1 cellular context compared by ENCODE assay signal in the genomic region with DNA sequence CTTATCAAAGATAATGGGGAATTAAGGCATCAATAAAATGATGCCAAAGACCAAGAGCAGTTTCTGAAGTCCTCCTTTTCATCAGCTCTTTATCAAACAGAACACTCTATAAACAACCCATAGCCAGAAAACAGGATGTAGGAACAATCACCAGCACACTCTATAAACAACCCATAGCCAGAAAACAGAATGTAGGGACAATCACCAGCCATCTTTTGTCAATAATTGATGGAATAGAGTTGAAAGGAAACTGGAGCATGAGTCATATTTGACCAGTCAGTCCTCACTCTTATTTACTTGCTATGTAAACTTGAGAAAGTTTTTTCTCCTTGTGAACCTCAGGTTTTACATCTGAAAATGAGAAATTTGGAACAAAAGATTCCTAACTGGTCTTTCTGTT.
TF ChIP-seq lines count a peak whose summit lies in the region.

No MANE protein-coding gene starts in this region.

TF ChIP-seq in HepG2, 621 proteins besides CTCF, POLR2A, EP300 and RAD21 (continues in another document):
- TF ChIP-seq TCF12 (IDR thresholded peaks at IDR 0.05) (no peak), TCF12 (CRISPR knock-in tag; IDR thresholded peaks at IDR 0.05) (no peak), FOXA1 (IDR thresholded peaks at IDR 0.05) (0 out of 2 replicates have a peak, but pooled peaks have one; percentile 38), FOXA1 (CRISPR knock-in tag; IDR thresholded peaks at IDR 0.05) (peak; percentile 45; the same call in 1 of the 2 replicates), HCFC1 (IDR thresholded peaks at IDR 0.05; ENCODE audit: low read depth, low read length) (no peak), ZNF251 (CRISPR knock-in tag; IDR thresholded peaks at IDR 0.05) (no peak), MAFG (CRISPR knock-in tag; IDR thresholded peaks at IDR 0.05) (no peak), FOSL2 (CRISPR knock-in tag; IDR thresholded peaks at IDR 0.05) (peak; percentile 86; the same call in 1 of the 2 replicates), FIP1L1 (IDR thresholded peaks at IDR 0.05; ENCODE audit: borderline replicate concordance, insufficient read depth, low read depth, low read length) (no peak), MBNL3 (CRISPR knock-in tag; conservative IDR thresholded peaks at IDR 0.05) (no peak), KDM4B (CRISPR knock-in tag; IDR thresholded peaks at IDR 0.05) (no peak), TARDBP (CRISPR knock-in tag; IDR thresholded peaks at IDR 0.05) (no peak), ZNF780A (CRISPR knock-in tag; IDR thresholded peaks at IDR 0.05) (no peak), ZFP36 (IDR thresholded peaks at IDR 0.05; ENCODE audit: borderline replicate concordance, low read depth, low read length, partially characterized antibody) (no peak), ZNF263 (CRISPR knock-in tag; IDR thresholded peaks at IDR 0.05) (no peak), CREM (IDR thresholded peaks at IDR 0.05) (peak; percentile 57), CREM (CRISPR knock-in tag; IDR thresholded peaks at IDR 0.05) (no peak), BCL6 (CRISPR knock-in tag; IDR thresholded peaks at IDR 0.05) (no peak), ZNF510 (CRISPR knock-in tag; IDR thresholded peaks at IDR 0.05; ENCODE audit: low read depth) (no peak), FOXO1 (CRISPR knock-in tag; IDR thresholded peaks at IDR 0.05) (peak; percentile 62; the same call in 1 of the 2 replicates), NFIC (IDR thresholded peaks at IDR 0.05; ENCODE audit: low read length) (peak; percentile 76; the same call in 1 of the 2 replicates), DPF2 (CRISPR knock-in tag; IDR thresholded peaks at IDR 0.05; ENCODE audit: borderline replicate concordance, low read depth) (no peak), KDM6A (CRISPR knock-in tag; IDR thresholded peaks at IDR 0.05; ENCODE audit: low read depth) (0 out of 2 replicates have a peak, but pooled peaks have one; percentile 32), RELA (CRISPR knock-in tag; IDR thresholded peaks at IDR 0.05) (no peak)
- TF ChIP-seq, protein P1, sequence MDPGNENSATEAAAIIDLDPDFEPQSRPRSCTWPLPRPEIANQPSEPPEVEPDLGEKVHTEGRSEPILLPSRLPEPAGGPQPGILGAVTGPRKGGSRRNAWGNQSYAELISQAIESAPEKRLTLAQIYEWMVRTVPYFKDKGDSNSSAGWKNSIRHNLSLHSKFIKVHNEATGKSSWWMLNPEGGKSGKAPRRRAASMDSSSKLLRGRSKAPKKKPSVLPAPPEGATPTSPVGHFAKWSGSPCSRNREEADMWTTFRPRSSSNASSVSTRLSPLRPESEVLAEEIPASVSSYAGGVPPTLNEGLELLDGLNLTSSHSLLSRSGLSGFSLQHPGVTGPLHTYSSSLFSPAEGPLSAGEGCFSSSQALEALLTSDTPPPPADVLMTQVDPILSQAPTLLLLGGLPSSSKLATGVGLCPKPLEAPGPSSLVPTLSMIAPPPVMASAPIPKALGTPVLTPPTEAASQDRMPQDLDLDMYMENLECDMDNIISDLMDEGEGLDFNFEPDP (CRISPR knock-in tag; conservative IDR thresholded peaks at IDR 0.05), result no peak
- TF ChIP-seq, protein P2, sequence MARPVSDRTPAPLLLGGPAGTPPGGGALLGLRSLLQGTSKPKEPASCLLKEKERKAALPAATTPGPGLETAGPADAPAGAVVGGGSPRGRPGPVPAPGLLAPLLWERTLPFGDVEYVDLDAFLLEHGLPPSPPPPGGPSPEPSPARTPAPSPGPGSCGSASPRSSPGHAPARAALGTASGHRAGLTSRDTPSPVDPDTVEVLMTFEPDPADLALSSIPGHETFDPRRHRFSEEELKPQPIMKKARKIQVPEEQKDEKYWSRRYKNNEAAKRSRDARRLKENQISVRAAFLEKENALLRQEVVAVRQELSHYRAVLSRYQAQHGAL (CRISPR knock-in tag; IDR thresholded peaks at IDR 0.05; ENCODE audit: not compliant biosample characterization), result no peak
- TF ChIP-seq, protein P3, sequence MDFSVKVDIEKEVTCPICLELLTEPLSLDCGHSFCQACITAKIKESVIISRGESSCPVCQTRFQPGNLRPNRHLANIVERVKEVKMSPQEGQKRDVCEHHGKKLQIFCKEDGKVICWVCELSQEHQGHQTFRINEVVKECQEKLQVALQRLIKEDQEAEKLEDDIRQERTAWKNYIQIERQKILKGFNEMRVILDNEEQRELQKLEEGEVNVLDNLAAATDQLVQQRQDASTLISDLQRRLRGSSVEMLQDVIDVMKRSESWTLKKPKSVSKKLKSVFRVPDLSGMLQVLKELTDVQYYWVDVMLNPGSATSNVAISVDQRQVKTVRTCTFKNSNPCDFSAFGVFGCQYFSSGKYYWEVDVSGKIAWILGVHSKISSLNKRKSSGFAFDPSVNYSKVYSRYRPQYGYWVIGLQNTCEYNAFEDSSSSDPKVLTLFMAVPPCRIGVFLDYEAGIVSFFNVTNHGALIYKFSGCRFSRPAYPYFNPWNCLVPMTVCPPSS (IDR thresholded peaks at IDR 0.05), result no peak
- TF ChIP-seq, protein P4, sequence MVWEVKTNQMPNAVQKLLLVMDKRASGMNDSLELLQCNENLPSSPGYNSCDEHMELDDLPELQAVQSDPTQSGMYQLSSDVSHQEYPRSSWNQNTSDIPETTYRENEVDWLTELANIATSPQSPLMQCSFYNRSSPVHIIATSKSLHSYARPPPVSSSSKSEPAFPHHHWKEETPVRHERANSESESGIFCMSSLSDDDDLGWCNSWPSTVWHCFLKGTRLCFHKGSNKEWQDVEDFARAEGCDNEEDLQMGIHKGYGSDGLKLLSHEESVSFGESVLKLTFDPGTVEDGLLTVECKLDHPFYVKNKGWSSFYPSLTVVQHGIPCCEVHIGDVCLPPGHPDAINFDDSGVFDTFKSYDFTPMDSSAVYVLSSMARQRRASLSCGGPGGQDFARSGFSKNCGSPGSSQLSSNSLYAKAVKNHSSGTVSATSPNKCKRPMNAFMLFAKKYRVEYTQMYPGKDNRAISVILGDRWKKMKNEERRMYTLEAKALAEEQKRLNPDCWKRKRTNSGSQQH (CRISPR knock-in tag; IDR thresholded peaks at IDR 0.05; ENCODE audit: low read depth), result no peak
- TF ChIP-seq, protein P5, sequence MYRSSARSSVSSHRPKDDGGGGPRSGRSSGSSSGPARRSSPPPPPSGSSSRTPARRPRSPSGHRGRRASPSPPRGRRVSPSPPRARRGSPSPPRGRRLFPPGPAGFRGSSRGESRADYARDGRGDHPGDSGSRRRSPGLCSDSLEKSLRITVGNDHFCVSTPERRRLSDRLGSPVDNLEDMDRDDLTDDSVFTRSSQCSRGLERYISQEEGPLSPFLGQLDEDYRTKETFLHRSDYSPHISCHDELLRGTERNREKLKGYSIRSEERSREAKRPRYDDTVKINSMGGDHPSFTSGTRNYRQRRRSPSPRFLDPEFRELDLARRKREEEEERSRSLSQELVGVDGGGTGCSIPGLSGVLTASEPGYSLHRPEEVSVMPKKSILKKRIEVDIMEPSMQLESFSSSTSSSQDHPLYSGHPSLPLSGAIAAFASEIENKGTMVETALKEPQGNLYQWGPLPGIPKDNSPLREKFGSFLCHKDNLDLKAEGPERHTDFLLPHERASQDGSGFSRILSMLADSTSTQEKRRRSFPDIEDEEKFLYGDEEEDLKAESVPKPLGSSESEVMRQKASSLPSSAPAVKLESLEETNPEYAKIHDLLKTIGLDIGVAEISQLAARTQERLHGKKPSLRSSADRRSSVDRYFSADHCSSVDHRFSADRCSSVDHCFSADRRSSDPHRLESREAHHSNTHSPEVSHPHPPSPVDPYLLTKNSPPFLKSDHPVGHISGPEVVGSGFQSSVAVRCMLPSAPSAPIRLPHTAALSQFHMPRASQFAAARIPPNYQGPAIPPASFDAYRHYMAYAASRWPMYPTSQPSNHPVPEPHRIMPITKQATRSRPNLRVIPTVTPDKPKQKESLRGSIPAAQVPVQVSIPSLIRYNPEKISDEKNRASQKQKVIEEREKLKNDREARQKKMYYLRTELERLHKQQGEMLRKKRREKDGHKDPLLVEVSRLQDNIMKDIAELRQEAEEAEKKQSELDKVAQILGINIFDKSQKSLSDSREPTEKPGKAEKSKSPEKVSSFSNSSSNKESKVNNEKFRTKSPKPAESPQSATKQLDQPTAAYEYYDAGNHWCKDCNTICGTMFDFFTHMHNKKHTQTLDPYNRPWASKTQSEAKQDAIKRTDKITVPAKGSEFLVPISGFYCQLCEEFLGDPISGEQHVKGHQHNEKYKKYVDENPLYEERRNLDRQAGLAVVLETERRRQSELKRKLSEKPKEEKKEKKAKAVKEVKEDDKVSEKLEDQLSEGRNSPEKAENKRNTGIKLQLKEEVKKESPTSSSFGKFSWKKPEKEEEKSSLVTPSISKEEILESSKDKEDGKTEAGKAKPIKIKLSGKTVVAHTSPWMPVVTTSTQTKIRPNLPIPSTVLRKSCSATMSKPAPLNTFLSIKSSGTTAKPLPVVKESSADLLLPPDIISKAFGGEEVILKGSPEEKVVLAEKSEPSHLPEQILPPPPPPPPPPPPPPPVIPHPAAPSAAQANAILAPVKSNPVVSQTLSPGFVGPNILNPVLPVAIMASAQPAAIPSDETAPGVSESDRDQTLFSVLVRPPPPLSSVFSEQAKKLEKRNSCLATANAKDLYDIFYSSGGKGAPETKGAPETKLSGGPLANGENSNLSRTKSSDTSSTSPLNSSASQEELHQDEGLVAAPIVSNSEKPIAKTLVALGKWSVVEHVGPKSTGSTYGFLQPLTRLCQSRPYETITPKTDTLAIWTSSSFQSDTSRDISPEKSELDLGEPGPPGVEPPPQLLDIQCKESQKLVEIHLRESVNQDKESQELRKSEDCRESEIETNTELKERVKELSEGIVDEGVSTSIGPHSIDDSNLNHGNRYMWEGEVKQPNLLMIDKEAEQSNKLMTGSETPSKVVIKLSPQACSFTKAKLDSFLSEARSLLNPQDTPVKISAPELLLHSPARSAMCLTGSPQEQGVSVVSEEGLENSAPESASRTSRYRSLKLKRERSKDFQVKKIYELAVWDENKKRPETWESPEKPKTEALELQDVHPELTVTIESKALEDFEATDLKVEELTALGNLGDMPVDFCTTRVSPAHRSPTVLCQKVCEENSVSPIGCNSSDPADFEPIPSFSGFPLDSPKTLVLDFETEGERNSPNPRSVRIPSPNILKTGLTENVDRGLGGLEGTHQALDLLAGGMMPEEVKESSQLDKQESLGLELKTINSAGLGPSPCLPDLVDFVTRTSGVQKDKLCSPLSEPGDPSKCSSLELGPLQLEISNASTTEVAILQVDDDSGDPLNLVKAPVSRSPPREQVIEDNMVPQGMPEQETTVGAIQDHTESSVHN (CRISPR knock-in tag; IDR thresholded peaks at IDR 0.05), result no peak
- TF ChIP-seq, protein P6, sequence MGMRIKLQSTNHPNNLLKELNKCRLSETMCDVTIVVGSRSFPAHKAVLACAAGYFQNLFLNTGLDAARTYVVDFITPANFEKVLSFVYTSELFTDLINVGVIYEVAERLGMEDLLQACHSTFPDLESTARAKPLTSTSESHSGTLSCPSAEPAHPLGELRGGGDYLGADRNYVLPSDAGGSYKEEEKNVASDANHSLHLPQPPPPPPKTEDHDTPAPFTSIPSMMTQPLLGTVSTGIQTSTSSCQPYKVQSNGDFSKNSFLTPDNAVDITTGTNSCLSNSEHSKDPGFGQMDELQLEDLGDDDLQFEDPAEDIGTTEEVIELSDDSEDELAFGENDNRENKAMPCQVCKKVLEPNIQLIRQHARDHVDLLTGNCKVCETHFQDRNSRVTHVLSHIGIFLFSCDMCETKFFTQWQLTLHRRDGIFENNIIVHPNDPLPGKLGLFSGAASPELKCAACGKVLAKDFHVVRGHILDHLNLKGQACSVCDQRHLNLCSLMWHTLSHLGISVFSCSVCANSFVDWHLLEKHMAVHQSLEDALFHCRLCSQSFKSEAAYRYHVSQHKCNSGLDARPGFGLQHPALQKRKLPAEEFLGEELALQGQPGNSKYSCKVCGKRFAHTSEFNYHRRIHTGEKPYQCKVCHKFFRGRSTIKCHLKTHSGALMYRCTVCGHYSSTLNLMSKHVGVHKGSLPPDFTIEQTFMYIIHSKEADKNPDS (CRISPR knock-in tag; IDR thresholded peaks at IDR 0.05), result no peak
- TF ChIP-seq, protein P7, sequence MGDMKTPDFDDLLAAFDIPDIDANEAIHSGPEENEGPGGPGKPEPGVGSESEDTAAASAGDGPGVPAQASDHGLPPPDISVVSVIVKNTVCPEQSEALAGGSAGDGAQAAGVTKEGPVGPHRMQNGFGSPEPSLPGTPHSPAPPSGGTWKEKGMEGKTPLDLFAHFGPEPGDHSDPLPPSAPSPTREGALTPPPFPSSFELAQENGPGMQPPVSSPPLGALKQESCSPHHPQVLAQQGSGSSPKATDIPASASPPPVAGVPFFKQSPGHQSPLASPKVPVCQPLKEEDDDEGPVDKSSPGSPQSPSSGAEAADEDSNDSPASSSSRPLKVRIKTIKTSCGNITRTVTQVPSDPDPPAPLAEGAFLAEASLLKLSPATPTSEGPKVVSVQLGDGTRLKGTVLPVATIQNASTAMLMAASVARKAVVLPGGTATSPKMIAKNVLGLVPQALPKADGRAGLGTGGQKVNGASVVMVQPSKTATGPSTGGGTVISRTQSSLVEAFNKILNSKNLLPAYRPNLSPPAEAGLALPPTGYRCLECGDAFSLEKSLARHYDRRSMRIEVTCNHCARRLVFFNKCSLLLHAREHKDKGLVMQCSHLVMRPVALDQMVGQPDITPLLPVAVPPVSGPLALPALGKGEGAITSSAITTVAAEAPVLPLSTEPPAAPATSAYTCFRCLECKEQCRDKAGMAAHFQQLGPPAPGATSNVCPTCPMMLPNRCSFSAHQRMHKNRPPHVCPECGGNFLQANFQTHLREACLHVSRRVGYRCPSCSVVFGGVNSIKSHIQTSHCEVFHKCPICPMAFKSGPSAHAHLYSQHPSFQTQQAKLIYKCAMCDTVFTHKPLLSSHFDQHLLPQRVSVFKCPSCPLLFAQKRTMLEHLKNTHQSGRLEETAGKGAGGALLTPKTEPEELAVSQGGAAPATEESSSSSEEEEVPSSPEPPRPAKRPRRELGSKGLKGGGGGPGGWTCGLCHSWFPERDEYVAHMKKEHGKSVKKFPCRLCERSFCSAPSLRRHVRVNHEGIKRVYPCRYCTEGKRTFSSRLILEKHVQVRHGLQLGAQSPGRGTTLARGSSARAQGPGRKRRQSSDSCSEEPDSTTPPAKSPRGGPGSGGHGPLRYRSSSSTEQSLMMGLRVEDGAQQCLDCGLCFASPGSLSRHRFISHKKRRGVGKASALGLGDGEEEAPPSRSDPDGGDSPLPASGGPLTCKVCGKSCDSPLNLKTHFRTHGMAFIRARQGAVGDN (CRISPR knock-in tag; IDR thresholded peaks at IDR 0.05), result no peak
- TF ChIP-seq, protein P8, sequence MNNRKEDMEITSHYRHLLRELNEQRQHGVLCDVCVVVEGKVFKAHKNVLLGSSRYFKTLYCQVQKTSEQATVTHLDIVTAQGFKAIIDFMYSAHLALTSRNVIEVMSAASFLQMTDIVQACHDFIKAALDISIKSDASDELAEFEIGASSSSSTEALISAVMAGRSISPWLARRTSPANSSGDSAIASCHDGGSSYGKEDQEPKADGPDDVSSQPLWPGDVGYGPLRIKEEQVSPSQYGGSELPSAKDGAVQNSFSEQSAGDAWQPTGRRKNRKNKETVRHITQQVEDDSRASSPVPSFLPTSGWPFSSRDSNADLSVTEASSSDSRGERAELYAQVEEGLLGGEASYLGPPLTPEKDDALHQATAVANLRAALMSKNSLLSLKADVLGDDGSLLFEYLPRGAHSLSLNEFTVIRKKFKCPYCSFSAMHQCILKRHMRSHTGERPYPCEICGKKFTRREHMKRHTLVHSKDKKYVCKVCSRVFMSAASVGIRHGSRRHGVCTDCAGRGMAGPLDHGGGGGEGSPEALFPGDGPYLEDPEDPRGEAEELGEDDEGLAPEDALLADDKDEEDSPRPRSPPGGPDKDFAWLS (CRISPR knock-in tag; IDR thresholded peaks at IDR 0.05; ENCODE audit: borderline replicate concordance), result no peak
